ENCODE assay signal across 21 cellular contexts in the genomic region with DNA sequence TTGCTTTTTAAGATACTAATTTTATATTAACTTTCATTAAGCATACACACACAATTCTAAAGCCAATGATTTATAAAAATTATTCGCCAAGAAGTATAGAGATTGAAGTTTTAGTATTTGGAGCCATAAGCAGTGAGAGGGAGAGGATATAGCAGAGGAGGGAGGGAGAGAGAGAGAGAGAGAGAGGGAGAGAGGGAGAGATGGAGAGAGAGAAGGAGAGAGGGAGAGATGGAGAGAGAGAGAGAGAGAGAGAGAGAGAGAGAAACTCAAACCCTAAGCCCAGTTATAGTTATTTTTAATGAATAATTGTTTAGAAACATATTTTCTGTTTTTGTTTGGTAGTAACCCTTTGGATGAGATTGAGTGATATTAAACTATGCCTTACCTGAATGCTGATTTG. TPM values are rescaled to one million over a fixed set of nuclear protein-coding genes. Genes with fewer than 3 reads are reported as not detected.
A peak's percentile ranks its signal among the peaks of the same experiment; 100 is the strongest.
DNase-seq lines count a peak whose midpoint lies in the region; ATAC-seq and TF ChIP-seq lines count a peak whose summit lies in the region.
"Had no signal": no experiment of that assay in that cellular context is flagged by ENCODE, and none has a peak within 500 bp of the region (broad histone marks: within the 10 kb centered on the region; RNA-seq: fewer than 3 reads in every experiment).

No MANE protein-coding gene starts in this region.

- H3K27me3 Mint-ChIP-seq in MCF 10A (ENCODE audit: insufficient read depth, unreplicated experiment) (no peaks in the 10 kb centered on the region), immature natural killer cell (ENCODE audit: low read depth in 3 of 3) (peaks cover 0 to 4% (median 2%) of the 10 kb centered on the region in 3 donors)

- H3K9me3 ChIP-seq in breast epithelium (no peaks in the 10 kb centered on the region), adipocyte (ENCODE audit: control insufficient read depth, low read length) (no peaks in the 10 kb centered on the region), suprapubic skin (no peaks in the 10 kb centered on the region)

- H3K27ac Mint-ChIP-seq in MCF 10A (ENCODE audit: low read depth, unreplicated experiment) (no peak overlapping the region), immature natural killer cell (no peak overlapping the region)
- H3K27ac Mint-ChIP-seq: CD4-positive, alpha-beta memory T cell had no signal

- H3K9ac ChIP-seq in adipocyte (ENCODE audit: low read length), result peak overlapping the region; percentile 95
- H3K9ac ChIP-seq: BLaER1 had no signal

- H3K36me3 Mint-ChIP-seq in MCF 10A (ENCODE audit: insufficient read depth, unreplicated experiment), result peaks cover 20% of the 10 kb centered on the region
- H3K36me3 Mint-ChIP-seq in immature natural killer cell, result no peaks in the 10 kb centered on the region
- H3K36me3 Mint-ChIP-seq: CD4-positive, alpha-beta memory T cell had no signal

- H3K4me1 Mint-ChIP-seq in MCF 10A (ENCODE audit: insufficient read depth, unreplicated experiment), result peaks cover 13% of the 10 kb centered on the region
- H3K4me1 Mint-ChIP-seq in immature natural killer cell, result no peaks in the 10 kb centered on the region
- H3K4me1 Mint-ChIP-seq: CD4-positive, alpha-beta memory T cell had no signal

- no peak overlapping the region for H3K4me3 Mint-ChIP-seq in MCF 10A (ENCODE audit: unreplicated experiment)
- no peak overlapping the region for H3K4me3 Mint-ChIP-seq in immature natural killer cell
- H3K4me3 Mint-ChIP-seq: CD4-positive, alpha-beta memory T cell had no signal

- peak overlapping the region; percentile 63 to 68 for H3K27ac ChIP-seq in breast epithelium
- H3K27ac ChIP-seq in suprapubic skin, result peak overlapping the region; percentile 68
- H3K27ac ChIP-seq: 22Rv1, BLaER1 had no signal

- DNase-seq in breast epithelium (ENCODE audit: low spot score in 2 of 2) (no peak), MCF 10A (ENCODE audit: unreplicated experiment) (no peak), adipocyte (ENCODE audit: low read depth) (peak; percentile 37), fibroblast of villous mesenchyme (ENCODE audit: low read depth) (no peak), suprapubic skin (ENCODE audit: low spot score in 2 of 2) (no peak), immature natural killer cell (no peak), G401 (ENCODE audit: low spot score) (no peak)
- DNase-seq: CD4-positive, alpha-beta memory T cell; DMS53; IMR-90; Kasumi-1; MM.1S; NCI-H1092 treated with DMSO at 0.1 percent for 48 hours; NCI-H1694; NCI-H2081 treated with DMSO at 0.1 percent for 48 hours; NCI-H446 treated with DMSO at 0.1 percent for 48 hours had no signal

- CTCF ChIA-PET in MCF 10A (lab: Yijun Ruan, JAX), result interaction anchor here (0.7 kb wide), 1 partner anchor 69 kb away, joined by 3 read pairs; no protein-coding TSS in a partner anchor

- no TSS peak for BruUV-seq in MCF 10A (replicated peaks; lab: Mats Ljungman, UMichigan)

- TF ChIP-seq CTCF in breast epithelium (IDR thresholded peaks at IDR 0.05) (no peak), MCF 10A (IDR thresholded peaks at IDR 0.05; ENCODE audit: unreplicated experiment) (no peak), fibroblast of villous mesenchyme (IDR thresholded peaks at IDR 0.05; ENCODE audit: insufficient read depth, low read depth, low read length) (no peak), suprapubic skin (IDR thresholded peaks at IDR 0.05) (no peak)

- H3K4me1 ChIP-seq in breast epithelium (no peaks in the 10 kb centered on the region), adipocyte (ENCODE audit: control insufficient read depth, insufficient read depth, low read length) (peaks cover 57% of the 10 kb centered on the region), suprapubic skin (peaks cover 9% of the 10 kb centered on the region)

- no peaks in the 10 kb centered on the region for H3K36me3 ChIP-seq in breast epithelium
- H3K36me3 ChIP-seq in adipocyte (ENCODE audit: control insufficient read depth, insufficient read depth, low read length, severe bottlenecking), result peaks cover 50% of the 10 kb centered on the region
- H3K36me3 ChIP-seq in suprapubic skin, result no peaks in the 10 kb centered on the region
- H3K36me3 ChIP-seq: BLaER1 had no signal

- no peak for TF ChIP-seq EP300 in suprapubic skin (IDR thresholded peaks at IDR 0.05)

- H3K4me3 ChIP-seq in breast epithelium, result peak overlapping the region in 2 of 3 donors; percentile 31 to 57
- peak overlapping the region; percentile 90 for H3K4me3 ChIP-seq in adipocyte (ENCODE audit: low read length)
- peak overlapping the region; percentile 29 for H3K4me3 ChIP-seq in fibroblast of villous mesenchyme (ENCODE audit: low read depth, low read length)
- peak overlapping the region; percentile 37 for H3K4me3 ChIP-seq in suprapubic skin
- H3K4me3 ChIP-seq: BLaER1 had no signal

- TF ChIP-seq POLR2A in breast epithelium (IDR thresholded peaks at IDR 0.05) (no peak), suprapubic skin (IDR thresholded peaks at IDR 0.05) (no peak)

- POLR2A ChIA-PET in MCF 10A (lab: Yijun Ruan, JAX), result interaction anchor here (0.8 kb wide), 1 partner anchor 62 kb away, joined by 3 read pairs; no protein-coding TSS in a partner anchor

- no peaks in the 10 kb centered on the region for H3K9me3 Mint-ChIP-seq in MCF 10A (ENCODE audit: unreplicated experiment)
- H3K9me3 Mint-ChIP-seq in immature natural killer cell, result no peaks in the 10 kb centered on the region
- H3K9me3 Mint-ChIP-seq: CD4-positive, alpha-beta memory T cell had no signal

- 62% methylated on average over 1 of the region's 1 CpG for WGBS in suprapubic skin

- intact Hi-C loops in breast epithelium (cut with DNase I; ENCODE audit: low total_unique reads) (no loop called here), MCF 10A (cut with micrococcal nuclease) (loop anchor here (2.0 kb wide), 1 partner anchor 122 kb away; no protein-coding TSS in a partner anchor)

- H3K27me3 ChIP-seq in breast epithelium (peaks cover 0 to 17% of the 10 kb centered on the region in 2 donors), adipocyte (replicated peaks; ENCODE audit: control insufficient read depth, insufficient read depth, low read length) (no peaks in the 10 kb centered on the region), suprapubic skin (peaks cover 50% of the 10 kb centered on the region)

- no peak for ATAC-seq in GM18907 (IDR thresholded peaks at IDR 0.05; ENCODE audit: unreplicated experiment)
- ATAC-seq: Right ventricle myocardium inferior had no signal

- in situ Hi-C loops in G401 (cut with HindIII; ENCODE audit: low sequenced_read_pairs), result no loop called here

RNA-seq across cellular contexts. Expression of gene TWIST2, which starts 5.3 kb away (rescaled TPM):
- 100 to 1,000 TPM in 2 of 3 donors, 10 to 100 TPM in 1; 38.2 to 200 (median 178) TPM for total RNA-seq in breast epithelium
- total RNA-seq in MCF 10A (2022), result 30.2 and 31.6 TPM in 2 replicates
- total RNA-seq in fibroblast of villous mesenchyme, result 47.4 and 58.7 TPM in 2 replicates
- 10 to 100 TPM; 14.7 to 72.7 (median 30.4) TPM for total RNA-seq in suprapubic skin
- polyA plus RNA-seq in immature natural killer cell, result under 1 TPM in 2 of 3 donors, not detected in 1; 0.17 to 0.61 TPM
- total RNA-seq in G401 (2014; rRNA removed; shearing (Covaris generic)), result 17.1 and 33.3 TPM in 2 replicates
- total RNA-seq: CD4-positive, alpha-beta memory T cell; SK-MEL-5 had no signal
- polyA plus RNA-seq: CD4-positive, alpha-beta memory T cell had no signal

Comparison
In these comparisons a context has a peak if more than half of its experiments do, and no peak if none do; other contexts are left out.
1. H3K4me3 ChIP-seq: peak in every context shown above with its lines; median percentile 90 in adipocyte; 44 in breast epithelium; 37 in suprapubic skin; 29 in fibroblast of villous mesenchyme.